In genomic region chr1:109530457-109531204, GRCh38 we compare ENCODE assay signal across 11 cellular contexts. TPM values are rescaled to one million over a fixed set of nuclear protein-coding genes. Genes with fewer than 3 reads are reported as not detected.
DNase-seq lines count a peak whose midpoint lies in the region; ATAC-seq lines count a peak whose summit lies in the region.
"Had no signal": no experiment of that assay in that cellular context is flagged by ENCODE, and none has a peak within 500 bp of the region (broad histone marks: within the 10 kb centered on the region; RNA-seq: fewer than 3 reads in every experiment).

No MANE protein-coding gene starts in this region.

- DNase-seq in NCI-H1417 (lab: John Stamatoyannopoulos, UW) (peak; percentile 44 to 65 (median 51)), NCI-H1417 treated with DMSO at 0.1 percent for 48 hours (lab: John Stamatoyannopoulos, UW) (no peak), NCI-H2227 treated with DMSO at 0.1 percent for 48 hours (lab: John Stamatoyannopoulos, UW) (peak; percentile 69), caudate nucleus (lab: John Stamatoyannopoulos, UW) (peak in 38 of 61 donors; percentile 11 to 74 (median 42)), putamen (ENCODE audit: low spot score) (peak; percentile 56), iPS-NIHi7 (ENCODE audit: extremely low spot score) (no peak), left cardiac atrium (no peak)
- no peak for DNase-seq in activated CD4-positive, CD25-positive, alpha-beta regulatory T cell (lab: John Stamatoyannopoulos, UW)
- DNase-seq: effector CD4-positive, alpha-beta T cell; KG1 had no signal

- ATAC-seq in left cardiac atrium = no peak

- intact Hi-C loops in left cardiac atrium (cut with DNase I) = loop anchor here (2.0 to 10.0 kb wide), 4 partner anchors 32 to 266 kb away; partner anchors contain the start of gene CYB561D1 (in 1 of the 2)

- H3K27ac ChIP-seq in caudate nucleus (ENCODE audit: low read depth, low read length) = peak overlapping the region; percentile 65
- H3K27ac ChIP-seq: 22Rv1 had no signal

RNA-seq across cellular contexts. Expression of gene GPR61, which starts 9.0 kb away (rescaled TPM):
- under 1 TPM in 1 of 2 donors, not detected in 1; 0.55 TPM for total RNA-seq in left cardiac atrium

RNA-seq across cellular contexts. Expression of gene GNAI3, which starts 17.8 kb away (rescaled TPM):
- total RNA-seq in left cardiac atrium = 1 to 10 TPM; 3.4 to 4.6 TPM

RNA-seq across cellular contexts. Expression of gene AMIGO1, which starts 21.1 kb away (rescaled TPM):
- 10 to 100 TPM in 1 of 2 donors, 1 to 10 TPM in 1; 9.3 to 12.6 TPM for total RNA-seq in left cardiac atrium

RNA-seq across cellular contexts. Expression of gene CYB561D1, which starts 36.7 kb away (rescaled TPM):
- total RNA-seq in left cardiac atrium = 1 to 10 TPM; 5.8 to 5.9 TPM

RNA-seq across cellular contexts. Expression of gene ATXN7L2, which starts 46.9 kb away (rescaled TPM):
- 1 to 10 TPM; 2.5 to 3.4 TPM for total RNA-seq in left cardiac atrium

Comparison
In these comparisons a context has a peak if more than half of its experiments do, and no peak if none do; other contexts are left out.
1. DNase-seq: peak in NCI-H1417 (3 of 3), NCI-H2227 treated with DMSO at 0.1 percent for 48 hours (single experiment), caudate nucleus (38 of 61) and putamen (single experiment); none in NCI-H1417 treated with DMSO at 0.1 percent for 48 hours (single experiment), activated CD4-positive, CD25-positive, alpha-beta regulatory T cell (0 of 4), iPS-NIHi7 (single experiment) and left cardiac atrium (single experiment).